In genomic region chr4:152678841-152679240, GRCh38 we compare ENCODE assay signal across 8 cellular contexts. TPM values are rescaled to one million over a fixed set of nuclear protein-coding genes. Genes with fewer than 3 reads are reported as not detected.
DNase-seq lines count a peak whose midpoint lies in the region; ATAC-seq, FAIRE-seq and TF ChIP-seq lines count a peak whose summit lies in the region.

No MANE protein-coding gene starts in this region.

- peak; percentile 83 for FAIRE-seq in GM18507 (lab: Jason Lieb, UNC)

- no peak overlapping the region for H3K27ac ChIP-seq in BLaER1
- H3K27ac ChIP-seq in hepatocyte: no peak overlapping the region

- H3K9me3 ChIP-seq in BLaER1 (no peaks in the 10 kb centered on the region), T-helper 17 cell (ENCODE audit: control insufficient read depth, low read length, poor library complexity, severe bottlenecking) (no peaks in the 10 kb centered on the region), hepatocyte (ENCODE audit: low read depth) (no peaks in the 10 kb centered on the region)

- H4K20me1 ChIP-seq in BLaER1: no peaks in the 10 kb centered on the region
- no peaks in the 10 kb centered on the region for H4K20me1 ChIP-seq in hepatocyte (ENCODE audit: insufficient read depth, poor library complexity, severe bottlenecking)

- H3K27me3 ChIP-seq in BLaER1: peaks cover 16% of the 10 kb centered on the region
- peaks cover 2% of the 10 kb centered on the region for H3K27me3 ChIP-seq in hepatocyte

- no peak overlapping the region for H2AFZ ChIP-seq in hepatocyte

- H3K4me3 ChIP-seq in BLaER1: no peak overlapping the region
- H3K4me3 ChIP-seq in hepatocyte: no peak overlapping the region

- H3K9me2 ChIP-seq in hepatocyte (replicated peaks; ENCODE audit: insufficient read depth): no peaks in the 10 kb centered on the region

- no peak overlapping the region for H3K9ac ChIP-seq in BLaER1

- H3K4me1 ChIP-seq in BLaER1 (peaks cover 21% of the 10 kb centered on the region), hepatocyte (ENCODE audit: insufficient read depth) (no peaks in the 10 kb centered on the region)

- no peaks in the 10 kb centered on the region for H3K27me3 Mint-ChIP-seq in T-helper 17 cell

- peak overlapping the region; percentile 94 for H3K4me3 Mint-ChIP-seq in T-helper 17 cell

- no peak for ATAC-seq in T-helper 17 cell
- ATAC-seq in HG03025 (IDR thresholded peaks at IDR 0.05; ENCODE audit: low FRiP score, unreplicated experiment): no peak

- peak overlapping the region; percentile 92 for H3K27ac Mint-ChIP-seq in T-helper 17 cell

- peaks cover 43% of the 10 kb centered on the region for H3K4me1 Mint-ChIP-seq in T-helper 17 cell

- H3K79me2 ChIP-seq in hepatocyte: no peaks in the 10 kb centered on the region

- DNase-seq in GM18507 (ENCODE audit: extremely low spot score, insufficient read length, low read depth): no peak
- DNase-seq in T-helper 17 cell: no peak
- DNase-seq in hepatocyte (ENCODE audit: low spot score): no peak
- no peak for DNase-seq in NK-92 (lab: John Stamatoyannopoulos, UW; ENCODE audit: unreplicated experiment)
- no peak for DNase-seq in stimulated activated CD4-positive, alpha-beta T cell treated with anti-CD3 and anti-CD28 coated beads, Interleukin-15, amount 100 ng/mL, for 24 hours
- DNase-seq in globus pallidus (ENCODE audit: low spot score): no peak

- H3K36me3 ChIP-seq in BLaER1: no peaks in the 10 kb centered on the region
- H3K36me3 ChIP-seq in hepatocyte (replicated peaks; ENCODE audit: insufficient read depth, low read depth): no peaks in the 10 kb centered on the region

- H3K4me2 ChIP-seq in BLaER1 (peak overlapping the region; percentile 89), hepatocyte (peak overlapping the region; percentile 82)

- TF ChIP-seq CTCF in hepatocyte (IDR thresholded peaks at IDR 0.05; ENCODE audit: poor library complexity): no peak

- peaks cover 7% of the 10 kb centered on the region for H3K36me3 Mint-ChIP-seq in T-helper 17 cell (ENCODE audit: low read depth)

- 10% methylated on average over 1 of the region's 1 CpG for WGBS in hepatocyte (ENCODE audit: low lambda C conversion rate, missing lambda C conversion rate)

RNA-seq across cellular contexts. Expression of gene TMEM154, which starts 1.0 kb away (rescaled TPM):
- total RNA-seq in T-helper 17 cell: 10 to 100 TPM; 25.1 to 25.2 TPM
- 1.2 and 1.7 TPM in 2 replicates for total RNA-seq in hepatocyte
- 0.36 and 6.8 TPM in 2 replicates for polyA plus RNA-seq in hepatocyte
